In the genomic region with DNA sequence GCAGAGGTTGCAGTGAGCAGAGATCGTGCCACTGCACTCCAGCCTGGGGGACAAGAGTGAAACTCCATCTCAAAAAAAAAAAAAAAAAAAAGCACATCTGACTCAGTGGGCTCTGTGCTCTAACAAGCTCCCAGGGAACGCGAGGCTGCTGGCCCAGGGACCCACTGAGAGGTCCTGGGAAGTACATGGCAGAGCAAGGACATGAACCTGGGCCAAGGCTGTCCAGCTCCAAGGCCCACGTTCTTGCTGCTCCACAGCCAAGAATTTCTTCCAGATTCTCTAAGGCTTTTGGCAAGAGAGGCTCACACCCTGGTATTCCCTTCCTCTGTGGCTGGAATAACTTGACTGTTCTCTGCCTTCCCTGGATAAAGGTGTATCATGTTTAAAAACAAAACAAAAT, we compare ENCODE assay signal across 26 cellular contexts. TPM values are rescaled to one million over a fixed set of nuclear protein-coding genes. Genes with fewer than 3 reads are reported as not detected.
"Had no signal": no experiment of that assay in that cellular context is flagged by ENCODE, and none has a peak within 500 bp of the region (broad histone marks: within the 10 kb centered on the region; RNA-seq: fewer than 3 reads in every experiment).

No MANE protein-coding gene starts in this region.

- H3K4me1 ChIP-seq: Peyer's patch had no signal

- H3K27ac ChIP-seq: adrenal gland, SJSA1, VCaP had no signal

- H3K9me3 Mint-ChIP-seq: activated B cell treated with CpG ODN at 0.5 μM for 24 hours; activated CD4-positive, alpha-beta T cell treated with anti-CD3 and anti-CD28 coated beads, Interleukin-2, amount 10 ng/mL, durations not matched to agents 24 days and 14 days; activated naive CD4-positive, alpha-beta T cell treated with anti-CD3 and anti-CD28 coated beads for 36 hours; activated naive CD4-positive, alpha-beta T cell treated with anti-CD3 and anti-CD28 coated beads, Interleukin-2, amount 50 U/mL, for 72 hours; activated T-cell treated with anti-CD3 and anti-CD28 coated beads, Interleukin-2, amount 50 U/mL, for 24 hours; T-helper 1 cell treated with Interleukin-12 subunit alpha and Interleukin-12 subunit beta and Interleukin-4 antibody, amounts not matched to agents 30 μg/mL and 1 μg/mL, for 36 hours had no signal

- DNase-seq: activated B cell treated with CpG ODN at 0.5 μM for 24 hours; activated CD4-positive, alpha-beta T cell treated with anti-CD3 and anti-CD28 coated beads, Interleukin-2, amount 10 ng/mL, durations not matched to agents 24 days and 14 days; activated CD4-positive, alpha-beta T cell treated with anti-CD3 and anti-CD28 coated beads, Interleukin-2, amount 50 U/mL, for 48 hours; activated CD4-positive, CD25-positive, alpha-beta regulatory T cell treated with anti-CD3 and anti-CD28 coated beads, Interleukin-2, amount 50 U/mL, for 72 hours; activated CD8-positive, alpha-beta memory T cell treated with anti-CD3 and anti-CD28 coated beads for 24 hours; activated gamma-delta T cell treated with Interleukin-2 at 50 U/mL for 16 hours; activated naive CD4-positive, alpha-beta T cell treated with anti-CD3 and anti-CD28 coated beads for 36 hours; activated T-cell treated with anti-CD3 and anti-CD28 coated beads, Interleukin-2, amount 50 U/mL, for 24 hours; adrenal gland; body of pancreas; MM.1S; NCI-H146; NCI-H2029 treated with DMSO at 0.1 percent for 48 hours; NCI-H2171; NCI-H526; NCI-H748 treated with DMSO at 0.1 percent for 48 hours; Peyer's patch; RPMI8226; SK-N-SH had no signal

- H3K4me3 ChIP-seq: adrenal gland, body of pancreas, SJSA1 had no signal

- H3K27me3 ChIP-seq: adrenal gland, body of pancreas, breast epithelium, Peyer's patch had no signal

- H3K27ac Mint-ChIP-seq: activated CD4-positive, alpha-beta T cell treated with anti-CD3 and anti-CD28 coated beads, Interleukin-2, amount 10 ng/mL, durations not matched to agents 24 days and 14 days; activated T-cell treated with anti-CD3 and anti-CD28 coated beads, Interleukin-2, amount 50 U/mL, for 24 hours had no signal

- H3K36me3 ChIP-seq: adrenal gland, breast epithelium, Peyer's patch, SJSA1 had no signal

- H3K36me3 Mint-ChIP-seq: activated naive CD4-positive, alpha-beta T cell treated with anti-CD3 and anti-CD28 coated beads, Interleukin-2, amount 50 U/mL, for 72 hours had no signal

- H3K27me3 Mint-ChIP-seq: activated B cell treated with CpG ODN at 0.5 μM for 24 hours; activated T-cell treated with anti-CD3 and anti-CD28 coated beads, Interleukin-2, amount 50 U/mL, for 24 hours had no signal

- H3K9me3 ChIP-seq: adrenal gland, body of pancreas, breast epithelium, Peyer's patch, SJSA1, SK-N-SH had no signal

- H3K4me3 Mint-ChIP-seq: activated B cell treated with CpG ODN at 0.5 μM for 24 hours; activated T-cell treated with anti-CD3 and anti-CD28 coated beads, Interleukin-2, amount 50 U/mL, for 24 hours had no signal

RNA-seq across cellular contexts. Expression of a gene that starts 29.0 kb away (rescaled TPM):
- total RNA-seq: activated CD4-positive, alpha-beta T cell treated with anti-CD3 and anti-CD28 coated beads, Interleukin-2, amount 10 ng/mL, durations not matched to agents 24 days and 14 days; body of pancreas; Peyer's patch; SJSA1 had no signal

RNA-seq across cellular contexts. Expression of a gene that starts 41.5 kb away (rescaled TPM):
- total RNA-seq: activated B cell treated with CpG ODN at 0.5 μM for 24 hours; activated CD4-positive, alpha-beta T cell treated with anti-CD3 and anti-CD28 coated beads, Interleukin-2, amount 10 ng/mL, durations not matched to agents 24 days and 14 days; activated naive CD4-positive, alpha-beta T cell treated with anti-CD3 and anti-CD28 coated beads for 36 hours; activated naive CD4-positive, alpha-beta T cell treated with anti-CD3 and anti-CD28 coated beads, Interleukin-2, amount 50 U/mL, for 72 hours; astrocyte; body of pancreas; PC-3; Peyer's patch; SJSA1 had no signal
